In genomic region chr2:172103471-172104292, GRCh38 we compare ENCODE assay signal across 1 cellular context.
TF ChIP-seq lines count a peak whose summit lies in the region.

No MANE protein-coding gene starts in this region.

TF ChIP-seq in K562, 482 proteins besides CTCF, POLR2A, EP300 and RAD21 (continued from another document and continues in another):
- TF ChIP-seq, protein P1, sequence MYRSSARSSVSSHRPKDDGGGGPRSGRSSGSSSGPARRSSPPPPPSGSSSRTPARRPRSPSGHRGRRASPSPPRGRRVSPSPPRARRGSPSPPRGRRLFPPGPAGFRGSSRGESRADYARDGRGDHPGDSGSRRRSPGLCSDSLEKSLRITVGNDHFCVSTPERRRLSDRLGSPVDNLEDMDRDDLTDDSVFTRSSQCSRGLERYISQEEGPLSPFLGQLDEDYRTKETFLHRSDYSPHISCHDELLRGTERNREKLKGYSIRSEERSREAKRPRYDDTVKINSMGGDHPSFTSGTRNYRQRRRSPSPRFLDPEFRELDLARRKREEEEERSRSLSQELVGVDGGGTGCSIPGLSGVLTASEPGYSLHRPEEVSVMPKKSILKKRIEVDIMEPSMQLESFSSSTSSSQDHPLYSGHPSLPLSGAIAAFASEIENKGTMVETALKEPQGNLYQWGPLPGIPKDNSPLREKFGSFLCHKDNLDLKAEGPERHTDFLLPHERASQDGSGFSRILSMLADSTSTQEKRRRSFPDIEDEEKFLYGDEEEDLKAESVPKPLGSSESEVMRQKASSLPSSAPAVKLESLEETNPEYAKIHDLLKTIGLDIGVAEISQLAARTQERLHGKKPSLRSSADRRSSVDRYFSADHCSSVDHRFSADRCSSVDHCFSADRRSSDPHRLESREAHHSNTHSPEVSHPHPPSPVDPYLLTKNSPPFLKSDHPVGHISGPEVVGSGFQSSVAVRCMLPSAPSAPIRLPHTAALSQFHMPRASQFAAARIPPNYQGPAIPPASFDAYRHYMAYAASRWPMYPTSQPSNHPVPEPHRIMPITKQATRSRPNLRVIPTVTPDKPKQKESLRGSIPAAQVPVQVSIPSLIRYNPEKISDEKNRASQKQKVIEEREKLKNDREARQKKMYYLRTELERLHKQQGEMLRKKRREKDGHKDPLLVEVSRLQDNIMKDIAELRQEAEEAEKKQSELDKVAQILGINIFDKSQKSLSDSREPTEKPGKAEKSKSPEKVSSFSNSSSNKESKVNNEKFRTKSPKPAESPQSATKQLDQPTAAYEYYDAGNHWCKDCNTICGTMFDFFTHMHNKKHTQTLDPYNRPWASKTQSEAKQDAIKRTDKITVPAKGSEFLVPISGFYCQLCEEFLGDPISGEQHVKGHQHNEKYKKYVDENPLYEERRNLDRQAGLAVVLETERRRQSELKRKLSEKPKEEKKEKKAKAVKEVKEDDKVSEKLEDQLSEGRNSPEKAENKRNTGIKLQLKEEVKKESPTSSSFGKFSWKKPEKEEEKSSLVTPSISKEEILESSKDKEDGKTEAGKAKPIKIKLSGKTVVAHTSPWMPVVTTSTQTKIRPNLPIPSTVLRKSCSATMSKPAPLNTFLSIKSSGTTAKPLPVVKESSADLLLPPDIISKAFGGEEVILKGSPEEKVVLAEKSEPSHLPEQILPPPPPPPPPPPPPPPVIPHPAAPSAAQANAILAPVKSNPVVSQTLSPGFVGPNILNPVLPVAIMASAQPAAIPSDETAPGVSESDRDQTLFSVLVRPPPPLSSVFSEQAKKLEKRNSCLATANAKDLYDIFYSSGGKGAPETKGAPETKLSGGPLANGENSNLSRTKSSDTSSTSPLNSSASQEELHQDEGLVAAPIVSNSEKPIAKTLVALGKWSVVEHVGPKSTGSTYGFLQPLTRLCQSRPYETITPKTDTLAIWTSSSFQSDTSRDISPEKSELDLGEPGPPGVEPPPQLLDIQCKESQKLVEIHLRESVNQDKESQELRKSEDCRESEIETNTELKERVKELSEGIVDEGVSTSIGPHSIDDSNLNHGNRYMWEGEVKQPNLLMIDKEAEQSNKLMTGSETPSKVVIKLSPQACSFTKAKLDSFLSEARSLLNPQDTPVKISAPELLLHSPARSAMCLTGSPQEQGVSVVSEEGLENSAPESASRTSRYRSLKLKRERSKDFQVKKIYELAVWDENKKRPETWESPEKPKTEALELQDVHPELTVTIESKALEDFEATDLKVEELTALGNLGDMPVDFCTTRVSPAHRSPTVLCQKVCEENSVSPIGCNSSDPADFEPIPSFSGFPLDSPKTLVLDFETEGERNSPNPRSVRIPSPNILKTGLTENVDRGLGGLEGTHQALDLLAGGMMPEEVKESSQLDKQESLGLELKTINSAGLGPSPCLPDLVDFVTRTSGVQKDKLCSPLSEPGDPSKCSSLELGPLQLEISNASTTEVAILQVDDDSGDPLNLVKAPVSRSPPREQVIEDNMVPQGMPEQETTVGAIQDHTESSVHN (IDR thresholded peaks at IDR 0.05; ENCODE audit: borderline replicate concordance in 1 of 2, low read depth in 1 of 2): no peak
- TF ChIP-seq RB1 (IDR thresholded peaks at IDR 0.05; ENCODE audit: low read depth) (peak; percentile 91), SMARCA5 (IDR thresholded peaks at IDR 0.05) (no peak), CC2D1A (IDR thresholded peaks at IDR 0.05) (peak; percentile 91), MXD1 (CRISPR knock-in tag; IDR thresholded peaks at IDR 0.05; ENCODE audit: borderline replicate concordance, poor library complexity, severe bottlenecking) (no peak), NR3C1 (CRISPR knock-in tag; IDR thresholded peaks at IDR 0.05) (no peak), HCFC1 (IDR thresholded peaks at IDR 0.05; ENCODE audit: low read depth, low read length) (peak; percentile 27; the same call in 1 of the 2 replicates), MBD2 (IDR thresholded peaks at IDR 0.05; ENCODE audit: borderline replicate concordance, low read depth) (no peak), AFF1 (IDR thresholded peaks at IDR 0.05; ENCODE audit: low read depth in 1 of 2, partially characterized antibody in 2 of 2) (peak in 1 of 2 experiments; percentile 19), RBM22 (IDR thresholded peaks at IDR 0.05; ENCODE audit: low read depth, low read length, poor library complexity, severe bottlenecking) (no peak), ELK1 (CRISPR knock-in tag; IDR thresholded peaks at IDR 0.05) (no peak), HMBOX1 (IDR thresholded peaks at IDR 0.05) (peak; percentile 29; the same call in 1 of the 2 replicates), KLF13 (tag; IDR thresholded peaks at IDR 0.05; ENCODE audit: borderline replicate concordance, low read depth) (peak; percentile 82; the same call in 1 of the 2 replicates), PHF20 (IDR thresholded peaks at IDR 0.05; ENCODE audit: partially characterized antibody) (no peak), XRCC5 (IDR thresholded peaks at IDR 0.05; ENCODE audit: low read depth, low read length) (peak; percentile 96), GTF2E2 (tag; IDR thresholded peaks at IDR 0.05) (no peak), ZNF75A (CRISPR knock-in tag; IDR thresholded peaks at IDR 0.05) (no peak), ZNF217 (CRISPR knock-in tag; IDR thresholded peaks at IDR 0.05) (no peak), NCOA6 (IDR thresholded peaks at IDR 0.05) (0 out of 2 replicates have a peak, but pooled peaks have one; percentile 52), EZH2 (IDR thresholded peaks at IDR 0.05; ENCODE audit: borderline replicate concordance, low read depth, low read length) (no peak), CTCFL (IDR thresholded peaks at IDR 0.05; ENCODE audit: borderline replicate concordance, insufficient read depth, low read depth, low read length, poor library complexity, severe bottlenecking) (peak; percentile 23), ADNP (tag; IDR thresholded peaks at IDR 0.05) (no peak)
- TF ChIP-seq, protein P2, sequence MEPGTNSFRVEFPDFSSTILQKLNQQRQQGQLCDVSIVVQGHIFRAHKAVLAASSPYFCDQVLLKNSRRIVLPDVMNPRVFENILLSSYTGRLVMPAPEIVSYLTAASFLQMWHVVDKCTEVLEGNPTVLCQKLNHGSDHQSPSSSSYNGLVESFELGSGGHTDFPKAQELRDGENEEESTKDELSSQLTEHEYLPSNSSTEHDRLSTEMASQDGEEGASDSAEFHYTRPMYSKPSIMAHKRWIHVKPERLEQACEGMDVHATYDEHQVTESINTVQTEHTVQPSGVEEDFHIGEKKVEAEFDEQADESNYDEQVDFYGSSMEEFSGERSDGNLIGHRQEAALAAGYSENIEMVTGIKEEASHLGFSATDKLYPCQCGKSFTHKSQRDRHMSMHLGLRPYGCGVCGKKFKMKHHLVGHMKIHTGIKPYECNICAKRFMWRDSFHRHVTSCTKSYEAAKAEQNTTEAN (CRISPR knock-in tag; IDR thresholded peaks at IDR 0.05): no peak
- TF ChIP-seq, protein P3, sequence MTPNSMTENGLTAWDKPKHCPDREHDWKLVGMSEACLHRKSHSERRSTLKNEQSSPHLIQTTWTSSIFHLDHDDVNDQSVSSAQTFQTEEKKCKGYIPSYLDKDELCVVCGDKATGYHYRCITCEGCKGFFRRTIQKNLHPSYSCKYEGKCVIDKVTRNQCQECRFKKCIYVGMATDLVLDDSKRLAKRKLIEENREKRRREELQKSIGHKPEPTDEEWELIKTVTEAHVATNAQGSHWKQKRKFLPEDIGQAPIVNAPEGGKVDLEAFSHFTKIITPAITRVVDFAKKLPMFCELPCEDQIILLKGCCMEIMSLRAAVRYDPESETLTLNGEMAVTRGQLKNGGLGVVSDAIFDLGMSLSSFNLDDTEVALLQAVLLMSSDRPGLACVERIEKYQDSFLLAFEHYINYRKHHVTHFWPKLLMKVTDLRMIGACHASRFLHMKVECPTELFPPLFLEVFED (CRISPR knock-in tag; conservative IDR thresholded peaks at IDR 0.05): no peak
- TF ChIP-seq, protein P4, sequence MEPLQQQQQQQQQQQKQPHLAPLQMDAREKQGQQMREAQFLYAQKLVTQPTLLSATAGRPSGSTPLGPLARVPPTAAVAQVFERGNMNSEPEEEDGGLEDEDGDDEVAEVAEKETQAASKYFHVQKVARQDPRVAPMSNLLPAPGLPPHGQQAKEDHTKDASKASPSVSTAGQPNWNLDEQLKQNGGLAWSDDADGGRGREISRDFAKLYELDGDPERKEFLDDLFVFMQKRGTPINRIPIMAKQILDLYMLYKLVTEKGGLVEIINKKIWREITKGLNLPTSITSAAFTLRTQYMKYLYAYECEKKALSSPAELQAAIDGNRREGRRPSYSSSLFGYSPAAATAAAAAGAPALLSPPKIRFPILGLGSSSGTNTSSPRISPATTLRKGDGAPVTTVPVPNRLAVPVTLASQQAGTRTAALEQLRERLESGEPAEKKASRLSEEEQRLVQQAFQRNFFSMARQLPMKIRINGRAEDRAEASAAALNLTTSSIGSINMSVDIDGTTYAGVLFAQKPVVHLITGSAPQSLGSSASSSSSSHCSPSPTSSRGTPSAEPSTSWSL (CRISPR knock-in tag; IDR thresholded peaks at IDR 0.05; ENCODE audit: borderline replicate concordance): no peak
- TF ChIP-seq, protein P5, sequence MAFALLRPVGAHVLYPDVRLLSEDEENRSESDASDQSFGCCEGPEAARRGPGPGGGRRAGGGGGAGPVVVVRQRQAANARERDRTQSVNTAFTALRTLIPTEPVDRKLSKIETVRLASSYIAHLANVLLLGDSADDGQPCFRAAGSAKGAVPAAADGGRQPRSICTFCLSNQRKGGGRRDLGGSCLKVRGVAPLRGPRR (CRISPR knock-in tag; IDR thresholded peaks at IDR 0.05): no peak
